18 cellular contexts compared by ENCODE assay signal in genomic region chr13:61162106-61162505, GRCh38.
DNase-seq lines count a peak whose midpoint lies in the region; ATAC-seq, FAIRE-seq and TF ChIP-seq lines count a peak whose summit lies in the region.
"Had no signal": no experiment of that assay in that cellular context is flagged by ENCODE, and none has a peak within 500 bp of the region (broad histone marks: within the 10 kb centered on the region; RNA-seq: fewer than 3 reads in every experiment).

No MANE protein-coding gene starts in this region.

- H3K27me3 ChIP-seq in astrocyte (ENCODE audit: insufficient read depth, low read length) (no peaks in the 10 kb centered on the region), heart left ventricle (no peaks in the 10 kb centered on the region), rectal smooth muscle tissue (ENCODE audit: control insufficient read depth, insufficient read depth, low read length) (no peaks in the 10 kb centered on the region), aorta (ENCODE audit: control insufficient read depth in 1 of 2, insufficient read depth in 2 of 2, low read length in 1 of 2) (no peaks in the 10 kb centered on the region), dorsolateral prefrontal cortex (no peaks in the 10 kb centered on the region)

- ATAC-seq in heart left ventricle, result peak in 2 of 4 donors; percentile 37 to 49
- ATAC-seq in aorta (ENCODE audit: low FRiP score), result no peak
- ATAC-seq in HG03108 (IDR thresholded peaks at IDR 0.05; ENCODE audit: unreplicated experiment), result no peak

- intact Hi-C loops in heart left ventricle (cut with DNase I) (loop anchor here in 1 of 10 donors (10.0 kb wide), 1 partner anchor 187 kb away; no protein-coding TSS in a partner anchor), aorta (cut with DNase I) (no loop called here), posterior vena cava (cut with DNase I) (no loop called here), dorsolateral prefrontal cortex (cut with DNase I) (loop anchor here in 1 of 2 donors (2.0 kb wide), 1 partner anchor 19 kb away; no protein-coding TSS in a partner anchor)

- no peak overlapping the region for H3K27ac ChIP-seq in astrocyte (ENCODE audit: low read depth, low read length)
- peak overlapping the region in 9 of 12 donors; percentile 42 to 81 (median 59) for H3K27ac ChIP-seq in heart left ventricle
- peak overlapping the region; percentile 53 for H3K27ac ChIP-seq in rectal smooth muscle tissue (ENCODE audit: low read depth, low read length)
- H3K27ac ChIP-seq in aorta (ENCODE audit: low read depth in 1 of 2, low read length in 2 of 2), result peak overlapping the region; percentile 40 to 80
- H3K27ac ChIP-seq in dorsolateral prefrontal cortex, result peak overlapping the region in 14 of 59 donors; percentile 2 to 59 (median 34)

- DNase-seq in astrocyte (ENCODE audit: low read depth), result no peak
- DNase-seq in heart left ventricle, result no peak
- no peak for DNase-seq in aorta
- no peak for DNase-seq in posterior vena cava (ENCODE audit: low spot score)
- DNase-seq in dorsolateral prefrontal cortex, result no peak
- DNase-seq: CD4-positive, CD25-positive, alpha-beta regulatory T cell; EL; GF-D8; Kasumi-1; NCI-H1694; NCI-H2081; NCI-H2171 treated with DMSO at 0.1 percent for 48 hours; NCI-H524 treated with DMSO at 0.1 percent for 48 hours; NCI-H82 had no signal

- FAIRE-seq in astrocyte (lab: Jason Lieb, UNC), result no peak
- FAIRE-seq: GM19239, RCC 7860 had no signal

- H3K9ac ChIP-seq in astrocyte (ENCODE audit: low read length) (no peak overlapping the region), rectal smooth muscle tissue (ENCODE audit: low read length) (no peak overlapping the region)

- H3K79me2 ChIP-seq in astrocyte (ENCODE audit: insufficient read depth, low read length), result no peaks in the 10 kb centered on the region

- no peaks in the 10 kb centered on the region for H4K20me1 ChIP-seq in astrocyte (ENCODE audit: insufficient read depth, low read length)

- H3K4me2 ChIP-seq in astrocyte (ENCODE audit: low read length), result peak overlapping the region; percentile 16

- TF ChIP-seq POLR2A in heart left ventricle (IDR thresholded peaks at IDR 0.05), result no peak

- H3K4me1 Mint-ChIP-seq in astrocyte (ENCODE audit: low read depth, unreplicated experiment), result peaks cover 10% of the 10 kb centered on the region
- H3K4me1 Mint-ChIP-seq: CD4-positive, CD25-positive, alpha-beta regulatory T cell had no signal

- H3K27ac Mint-ChIP-seq in astrocyte (ENCODE audit: unreplicated experiment), result no peak overlapping the region
- H3K27ac Mint-ChIP-seq: CD4-positive, CD25-positive, alpha-beta regulatory T cell had no signal

- H3K4me3 ChIP-seq in astrocyte (ENCODE audit: insufficient read depth, low read depth, low read length) (no peak overlapping the region), heart left ventricle (no peak overlapping the region), rectal smooth muscle tissue (ENCODE audit: low read length) (no peak overlapping the region), aorta (ENCODE audit: low read length in 2 of 2) (no peak overlapping the region), dorsolateral prefrontal cortex (no peak overlapping the region)

- H3K4me1 ChIP-seq in astrocyte (ENCODE audit: insufficient read depth, low read length), result no peaks in the 10 kb centered on the region
- peaks cover 0 to 21% (median 7%) of the 10 kb centered on the region in 12 donors for H3K4me1 ChIP-seq in heart left ventricle
- peaks cover 8% of the 10 kb centered on the region for H3K4me1 ChIP-seq in rectal smooth muscle tissue (ENCODE audit: control insufficient read depth, insufficient read depth, low read length)
- no peaks in the 10 kb centered on the region for H3K4me1 ChIP-seq in aorta (ENCODE audit: control insufficient read depth in 1 of 2, insufficient read depth in 2 of 2, low read length in 2 of 2)

- H3K9me3 ChIP-seq in astrocyte (ENCODE audit: insufficient read depth, low read depth, low read length) (no peaks in the 10 kb centered on the region), heart left ventricle (no peaks in the 10 kb centered on the region), aorta (ENCODE audit: control insufficient read depth, low read length) (no peaks in the 10 kb centered on the region)

- 25 to 34% (median 31%) methylated on average over 3 of the region's 3 CpGs for WGBS in heart left ventricle, 4 donors
- 22 to 30% methylated on average over 3 of the region's 3 CpGs for WGBS in aorta, 2 donors

- H3K27me3 Mint-ChIP-seq in astrocyte (ENCODE audit: low read depth, unreplicated experiment), result no peaks in the 10 kb centered on the region
- H3K27me3 Mint-ChIP-seq: CD4-positive, CD25-positive, alpha-beta regulatory T cell had no signal

- H3K36me3 Mint-ChIP-seq in astrocyte (ENCODE audit: low read depth, unreplicated experiment), result no peaks in the 10 kb centered on the region
- H3K36me3 Mint-ChIP-seq: CD4-positive, CD25-positive, alpha-beta regulatory T cell had no signal

- H3K36me3 ChIP-seq in astrocyte (ENCODE audit: insufficient read depth, low read length), result no peaks in the 10 kb centered on the region
- H3K36me3 ChIP-seq in heart left ventricle, result no peaks in the 10 kb centered on the region
- H3K36me3 ChIP-seq in rectal smooth muscle tissue (ENCODE audit: control insufficient read depth, insufficient read depth, low read length), result no peaks in the 10 kb centered on the region
- no peaks in the 10 kb centered on the region for H3K36me3 ChIP-seq in aorta (ENCODE audit: control insufficient read depth in 1 of 2, insufficient read depth in 2 of 2, low read length in 1 of 2)

- TF ChIP-seq CTCF in astrocyte (IDR thresholded peaks at IDR 0.05; ENCODE audit: insufficient read depth, low read depth, low read length), result no peak
- TF ChIP-seq CTCF in heart left ventricle (IDR thresholded peaks at IDR 0.05), result no peak
- TF ChIP-seq CTCF in dorsolateral prefrontal cortex (IDR thresholded peaks at IDR 0.05 in 54 of 56, conservative IDR thresholded peaks at IDR 0.05 in 2 of 56; ENCODE audit: low read depth in 1 of 56, partially characterized antibody in 56 of 56), result no peak

- no peak overlapping the region for H3K4me3 Mint-ChIP-seq in astrocyte (ENCODE audit: unreplicated experiment)
- H3K4me3 Mint-ChIP-seq: CD4-positive, CD25-positive, alpha-beta regulatory T cell had no signal

- no peak overlapping the region for H2AFZ ChIP-seq in astrocyte (ENCODE audit: low read depth, low read length)

- no peaks in the 10 kb centered on the region for H3K9me3 Mint-ChIP-seq in astrocyte (ENCODE audit: unreplicated experiment)
